Comparison of ENCODE assay signal across 22 cellular contexts in genomic region chr9:84940294-84940693, GRCh38.
DNase-seq lines count a peak whose midpoint lies in the region; ATAC-seq, FAIRE-seq and TF ChIP-seq lines count a peak whose summit lies in the region.
"Had no signal": no experiment of that assay in that cellular context is flagged by ENCODE, and none has a peak within 500 bp of the region (broad histone marks: within the 10 kb centered on the region; RNA-seq: fewer than 3 reads in every experiment).

No MANE protein-coding gene starts in this region.

- H3K4me1 ChIP-seq in A549: no peaks in the 10 kb centered on the region

- no peak for FAIRE-seq in A549 (lab: Jason Lieb, UNC)
- FAIRE-seq: GM18507, H1 had no signal

- TF ChIP-seq EP300 in A549 (IDR thresholded peaks at IDR 0.05): no peak

- H3K9me3 Mint-ChIP-seq in activated naive CD4-positive, alpha-beta T cell treated with anti-CD3 and anti-CD28 coated beads, Interleukin-2, amount 10 ng/mL, durations not matched to agents 7 days and 5 days: no peaks in the 10 kb centered on the region
- H3K9me3 Mint-ChIP-seq: effector memory CD8-positive, alpha-beta T cell; T-helper 2 cell treated with Interferon-gamma antibody and Interleukin-4, amounts not matched to agents 5 μg/mL and 100 μg/mL, for 36 hours had no signal

- H3K4me3 Mint-ChIP-seq in activated naive CD4-positive, alpha-beta T cell treated with anti-CD3 and anti-CD28 coated beads, Interleukin-2, amount 10 ng/mL, durations not matched to agents 7 days and 5 days: no peak overlapping the region
- H3K4me3 Mint-ChIP-seq: effector memory CD8-positive, alpha-beta T cell; neural crest cell; stimulated activated naive B cell treated with anti-CD40 and anti-IgM and Interleukin-4, amounts not matched to agents 10 μg/mL and 1 μg/mL and 100 μg/mL, for 72 hours; T-helper 2 cell treated with Interferon-gamma antibody and Interleukin-4, amounts not matched to agents 5 μg/mL and 100 μg/mL, for 36 hours had no signal

- H3K4me2 ChIP-seq in A549: no peak overlapping the region

- TF ChIP-seq RAD21 in A549 (conservative IDR thresholded peaks at IDR 0.05 in 1 of 2, IDR thresholded peaks at IDR 0.05 in 1 of 2): no peak

- H3K27ac ChIP-seq in A549: no peak overlapping the region
- H3K27ac ChIP-seq: transverse colon had no signal

- H3K4me3 ChIP-seq in A549: no peak overlapping the region
- H3K4me3 ChIP-seq in fibroblast of mammary gland (ENCODE audit: control insufficient read depth, low read depth, low read length): no peak overlapping the region
- H3K4me3 ChIP-seq: transverse colon had no signal

- no peaks in the 10 kb centered on the region for H3K27me3 Mint-ChIP-seq in activated naive CD4-positive, alpha-beta T cell treated with anti-CD3 and anti-CD28 coated beads, Interleukin-2, amount 10 ng/mL, durations not matched to agents 7 days and 5 days
- H3K27me3 Mint-ChIP-seq: effector memory CD8-positive, alpha-beta T cell; stimulated activated naive B cell treated with anti-CD40 and anti-IgM and Interleukin-4, amounts not matched to agents 10 μg/mL and 1 μg/mL and 100 μg/mL, for 72 hours had no signal

- no peaks in the 10 kb centered on the region for H3K4me1 Mint-ChIP-seq in activated naive CD4-positive, alpha-beta T cell treated with anti-CD3 and anti-CD28 coated beads, Interleukin-2, amount 10 ng/mL, durations not matched to agents 7 days and 5 days

- DNase-seq in A549 (ENCODE audit: low read depth in 1 of 2, low spot score in 1 of 2) (no peak), T1000 (lab: John Stamatoyannopoulos, UW) (peak; percentile 37), fibroblast of mammary gland (ENCODE audit: low read depth) (peak; percentile 16), DMS79 (lab: John Stamatoyannopoulos, UW) (no peak)
- DNase-seq in effector CD8-positive, alpha-beta T cell (lab: John Stamatoyannopoulos, UW): no peak
- no peak for DNase-seq in activated naive CD4-positive, alpha-beta T cell treated with anti-CD3 and anti-CD28 coated beads, Interleukin-2, amount 10 ng/mL, durations not matched to agents 7 days and 5 days
- DNase-seq: activated effector memory CD4-positive, alpha-beta T cell treated with anti-CD3 and anti-CD28 coated beads, Interleukin-2, amount 50 U/mL, for 16 hours; amniotic stem cell; effector memory CD8-positive, alpha-beta T cell; left colon; NCI-H1105; NCI-H2171; NCI-H748 treated with DMSO at 0.1 percent for 48 hours; OCI-M1; stimulated activated naive B cell treated with anti-CD40 and anti-IgM and Interleukin-4, amounts not matched to agents 10 μg/mL and 1 μg/mL and 100 μg/mL, for 72 hours; transverse colon had no signal

- ATAC-seq in A549 (no peak), HG02588 (IDR thresholded peaks at IDR 0.05; ENCODE audit: unreplicated experiment) (peak; percentile 45), GM19397 (IDR thresholded peaks at IDR 0.05; ENCODE audit: unreplicated experiment) (no peak)
- ATAC-seq: effector memory CD8-positive, alpha-beta T cell; left colon had no signal

- no peak for TF ChIP-seq CTCF in A549 (IDR thresholded peaks at IDR 0.05)
- no peak for TF ChIP-seq CTCF in fibroblast of mammary gland (conservative IDR thresholded peaks at IDR 0.05; ENCODE audit: control insufficient read depth, insufficient read depth, low read depth, low read length)

- no peaks in the 10 kb centered on the region for H3K36me3 Mint-ChIP-seq in activated naive CD4-positive, alpha-beta T cell treated with anti-CD3 and anti-CD28 coated beads, Interleukin-2, amount 10 ng/mL, durations not matched to agents 7 days and 5 days
- H3K36me3 Mint-ChIP-seq: stimulated activated naive B cell treated with anti-CD40 and anti-IgM and Interleukin-4, amounts not matched to agents 10 μg/mL and 1 μg/mL and 100 μg/mL, for 72 hours had no signal

- WGBS in A549 (ENCODE audit: missing lambda C conversion rate): 0% methylated on average over 2 of the region's 2 CpGs

- H3K27ac Mint-ChIP-seq in activated naive CD4-positive, alpha-beta T cell treated with anti-CD3 and anti-CD28 coated beads, Interleukin-2, amount 10 ng/mL, durations not matched to agents 7 days and 5 days: no peak overlapping the region
- H3K27ac Mint-ChIP-seq: effector memory CD8-positive, alpha-beta T cell; stimulated activated naive B cell treated with anti-CD40 and anti-IgM and Interleukin-4, amounts not matched to agents 10 μg/mL and 1 μg/mL and 100 μg/mL, for 72 hours; T-helper 2 cell treated with Interferon-gamma antibody and Interleukin-4, amounts not matched to agents 5 μg/mL and 100 μg/mL, for 36 hours had no signal

- no peaks in the 10 kb centered on the region; the same call in 2 of the 3 replicates for H3K9me3 ChIP-seq in A549
- H3K9me3 ChIP-seq: transverse colon had no signal

- no peak for TF ChIP-seq POLR2A in A549 (IDR thresholded peaks at IDR 0.05; ENCODE audit: low read length)

- CTCF ChIA-PET in A549 (lab: Yijun Ruan, JAX): interaction anchor here (0.9 kb wide), 1 partner anchor 15 kb away, joined by 3 read pairs; no protein-coding TSS in a partner anchor
- CTCF ChIA-PET in activated naive CD4-positive, alpha-beta T cell treated with anti-CD3 and anti-CD28 coated beads, Interleukin-2, amount 10 ng/mL, durations not matched to agents 7 days and 5 days (lab: Charles Lee): no interaction called here

- POLR2A ChIA-PET in A549 (lab: Yijun Ruan, JAX): no interaction called here

TF ChIP-seq in A549, 52 proteins besides CTCF, POLR2A, EP300 and RAD21:
- TF ChIP-seq EHF (CRISPR knock-in tag; IDR thresholded peaks at IDR 0.05) (no peak), HEYL (CRISPR knock-in tag; IDR thresholded peaks at IDR 0.05) (no peak), USF2 (IDR thresholded peaks at IDR 0.05) (peak; percentile 64), HMGXB4 (CRISPR knock-in tag; IDR thresholded peaks at IDR 0.05; ENCODE audit: borderline replicate concordance) (no peak)
TF ChIP-seq in A549: peak in this region for 1.

Comparison
In these comparisons a context has a peak if more than half of its experiments do, and no peak if none do; other contexts are left out.
1. DNase-seq: peak in T1000 (single experiment) and fibroblast of mammary gland (single experiment); none in A549 (0 of 2), effector CD8-positive, alpha-beta T cell (single experiment), DMS79 (single experiment) and activated naive CD4-positive, alpha-beta T cell treated with anti-CD3 and anti-CD28 coated beads, Interleukin-2, amount 10 ng/mL, durations not matched to agents 7 days and 5 days (single experiment).